ENCODE assay signal across 2 cellular contexts in the genomic region with DNA sequence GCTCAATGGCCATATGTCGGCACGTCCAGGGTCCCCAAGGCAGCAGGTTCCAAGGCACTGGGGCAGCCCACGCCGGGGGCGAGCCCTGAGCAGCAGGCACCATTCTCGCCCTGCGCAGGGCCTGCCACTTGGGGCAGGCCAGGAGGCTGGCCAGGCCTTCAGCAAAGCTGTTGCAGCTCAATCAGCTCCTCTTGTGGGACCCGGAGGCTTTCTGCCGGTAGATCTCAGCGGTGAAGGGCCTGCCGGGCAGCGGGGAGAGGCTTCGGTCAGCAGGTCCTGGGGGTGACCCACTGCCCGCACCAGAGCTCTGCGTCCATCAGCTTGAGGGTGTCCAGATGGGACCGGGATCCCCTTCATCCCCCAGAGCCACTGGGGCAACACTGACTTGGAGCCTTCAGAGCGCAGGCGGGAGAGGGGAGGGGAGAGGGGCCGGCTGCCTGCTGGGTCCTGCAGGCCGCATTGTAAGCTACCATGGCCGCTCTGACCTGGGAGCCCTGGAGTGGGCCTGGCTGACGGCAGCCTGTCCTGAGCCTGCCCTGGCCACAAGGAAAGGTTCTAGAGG.
TF ChIP-seq lines count a peak whose summit lies in the region.

No MANE protein-coding gene starts in this region.

TF ChIP-seq in A549, 52 proteins besides CTCF, POLR2A, EP300 and RAD21 (continued from another document):
- TF ChIP-seq, protein P1, sequence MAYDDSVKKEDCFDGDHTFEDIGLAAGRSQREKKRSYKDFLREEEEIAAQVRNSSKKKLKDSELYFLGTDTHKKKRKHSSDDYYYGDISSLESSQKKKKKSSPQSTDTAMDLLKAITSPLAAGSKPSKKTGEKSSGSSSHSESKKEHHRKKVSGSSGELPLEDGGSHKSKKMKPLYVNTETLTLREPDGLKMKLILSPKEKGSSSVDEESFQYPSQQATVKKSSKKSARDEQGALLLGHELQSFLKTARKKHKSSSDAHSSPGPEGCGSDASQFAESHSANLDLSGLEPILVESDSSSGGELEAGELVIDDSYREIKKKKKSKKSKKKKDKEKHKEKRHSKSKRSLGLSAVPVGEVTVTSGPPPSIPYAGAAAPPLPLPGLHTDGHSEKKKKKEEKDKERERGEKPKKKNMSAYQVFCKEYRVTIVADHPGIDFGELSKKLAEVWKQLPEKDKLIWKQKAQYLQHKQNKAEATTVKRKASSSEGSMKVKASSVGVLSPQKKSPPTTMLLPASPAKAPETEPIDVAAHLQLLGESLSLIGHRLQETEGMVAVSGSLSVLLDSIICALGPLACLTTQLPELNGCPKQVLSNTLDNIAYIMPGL (CRISPR knock-in tag; IDR thresholded peaks at IDR 0.05; ENCODE audit: borderline replicate concordance) = no peak
- TF ChIP-seq FOSL2 (IDR thresholded peaks at IDR 0.05) (no peak), FOSL2 (CRISPR knock-in tag; IDR thresholded peaks at IDR 0.05) (no peak), CBX8 (IDR thresholded peaks at IDR 0.05) (no peak), ZSCAN20 (CRISPR knock-in tag; IDR thresholded peaks at IDR 0.05) (no peak), RCOR1 (IDR thresholded peaks at IDR 0.05; ENCODE audit: low read depth, low read length) (no peak), FOSB (CRISPR knock-in tag; IDR thresholded peaks at IDR 0.05) (no peak), ZNF302 (CRISPR knock-in tag; IDR thresholded peaks at IDR 0.05) (no peak)
- TF ChIP-seq, protein P2, sequence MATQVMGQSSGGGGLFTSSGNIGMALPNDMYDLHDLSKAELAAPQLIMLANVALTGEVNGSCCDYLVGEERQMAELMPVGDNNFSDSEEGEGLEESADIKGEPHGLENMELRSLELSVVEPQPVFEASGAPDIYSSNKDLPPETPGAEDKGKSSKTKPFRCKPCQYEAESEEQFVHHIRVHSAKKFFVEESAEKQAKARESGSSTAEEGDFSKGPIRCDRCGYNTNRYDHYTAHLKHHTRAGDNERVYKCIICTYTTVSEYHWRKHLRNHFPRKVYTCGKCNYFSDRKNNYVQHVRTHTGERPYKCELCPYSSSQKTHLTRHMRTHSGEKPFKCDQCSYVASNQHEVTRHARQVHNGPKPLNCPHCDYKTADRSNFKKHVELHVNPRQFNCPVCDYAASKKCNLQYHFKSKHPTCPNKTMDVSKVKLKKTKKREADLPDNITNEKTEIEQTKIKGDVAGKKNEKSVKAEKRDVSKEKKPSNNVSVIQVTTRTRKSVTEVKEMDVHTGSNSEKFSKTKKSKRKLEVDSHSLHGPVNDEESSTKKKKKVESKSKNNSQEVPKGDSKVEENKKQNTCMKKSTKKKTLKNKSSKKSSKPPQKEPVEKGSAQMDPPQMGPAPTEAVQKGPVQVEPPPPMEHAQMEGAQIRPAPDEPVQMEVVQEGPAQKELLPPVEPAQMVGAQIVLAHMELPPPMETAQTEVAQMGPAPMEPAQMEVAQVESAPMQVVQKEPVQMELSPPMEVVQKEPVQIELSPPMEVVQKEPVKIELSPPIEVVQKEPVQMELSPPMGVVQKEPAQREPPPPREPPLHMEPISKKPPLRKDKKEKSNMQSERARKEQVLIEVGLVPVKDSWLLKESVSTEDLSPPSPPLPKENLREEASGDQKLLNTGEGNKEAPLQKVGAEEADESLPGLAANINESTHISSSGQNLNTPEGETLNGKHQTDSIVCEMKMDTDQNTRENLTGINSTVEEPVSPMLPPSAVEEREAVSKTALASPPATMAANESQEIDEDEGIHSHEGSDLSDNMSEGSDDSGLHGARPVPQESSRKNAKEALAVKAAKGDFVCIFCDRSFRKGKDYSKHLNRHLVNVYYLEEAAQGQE (IDR thresholded peaks at IDR 0.05) = no peak

TF ChIP-seq in GM23338, 12 proteins besides CTCF, POLR2A, EP300 and RAD21 (continued from another document):
- TF ChIP-seq, protein P3, sequence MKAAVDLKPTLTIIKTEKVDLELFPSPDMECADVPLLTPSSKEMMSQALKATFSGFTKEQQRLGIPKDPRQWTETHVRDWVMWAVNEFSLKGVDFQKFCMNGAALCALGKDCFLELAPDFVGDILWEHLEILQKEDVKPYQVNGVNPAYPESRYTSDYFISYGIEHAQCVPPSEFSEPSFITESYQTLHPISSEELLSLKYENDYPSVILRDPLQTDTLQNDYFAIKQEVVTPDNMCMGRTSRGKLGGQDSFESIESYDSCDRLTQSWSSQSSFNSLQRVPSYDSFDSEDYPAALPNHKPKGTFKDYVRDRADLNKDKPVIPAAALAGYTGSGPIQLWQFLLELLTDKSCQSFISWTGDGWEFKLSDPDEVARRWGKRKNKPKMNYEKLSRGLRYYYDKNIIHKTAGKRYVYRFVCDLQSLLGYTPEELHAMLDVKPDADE (IDR thresholded peaks at IDR 0.05) = no peak
- TF ChIP-seq, protein P4, sequence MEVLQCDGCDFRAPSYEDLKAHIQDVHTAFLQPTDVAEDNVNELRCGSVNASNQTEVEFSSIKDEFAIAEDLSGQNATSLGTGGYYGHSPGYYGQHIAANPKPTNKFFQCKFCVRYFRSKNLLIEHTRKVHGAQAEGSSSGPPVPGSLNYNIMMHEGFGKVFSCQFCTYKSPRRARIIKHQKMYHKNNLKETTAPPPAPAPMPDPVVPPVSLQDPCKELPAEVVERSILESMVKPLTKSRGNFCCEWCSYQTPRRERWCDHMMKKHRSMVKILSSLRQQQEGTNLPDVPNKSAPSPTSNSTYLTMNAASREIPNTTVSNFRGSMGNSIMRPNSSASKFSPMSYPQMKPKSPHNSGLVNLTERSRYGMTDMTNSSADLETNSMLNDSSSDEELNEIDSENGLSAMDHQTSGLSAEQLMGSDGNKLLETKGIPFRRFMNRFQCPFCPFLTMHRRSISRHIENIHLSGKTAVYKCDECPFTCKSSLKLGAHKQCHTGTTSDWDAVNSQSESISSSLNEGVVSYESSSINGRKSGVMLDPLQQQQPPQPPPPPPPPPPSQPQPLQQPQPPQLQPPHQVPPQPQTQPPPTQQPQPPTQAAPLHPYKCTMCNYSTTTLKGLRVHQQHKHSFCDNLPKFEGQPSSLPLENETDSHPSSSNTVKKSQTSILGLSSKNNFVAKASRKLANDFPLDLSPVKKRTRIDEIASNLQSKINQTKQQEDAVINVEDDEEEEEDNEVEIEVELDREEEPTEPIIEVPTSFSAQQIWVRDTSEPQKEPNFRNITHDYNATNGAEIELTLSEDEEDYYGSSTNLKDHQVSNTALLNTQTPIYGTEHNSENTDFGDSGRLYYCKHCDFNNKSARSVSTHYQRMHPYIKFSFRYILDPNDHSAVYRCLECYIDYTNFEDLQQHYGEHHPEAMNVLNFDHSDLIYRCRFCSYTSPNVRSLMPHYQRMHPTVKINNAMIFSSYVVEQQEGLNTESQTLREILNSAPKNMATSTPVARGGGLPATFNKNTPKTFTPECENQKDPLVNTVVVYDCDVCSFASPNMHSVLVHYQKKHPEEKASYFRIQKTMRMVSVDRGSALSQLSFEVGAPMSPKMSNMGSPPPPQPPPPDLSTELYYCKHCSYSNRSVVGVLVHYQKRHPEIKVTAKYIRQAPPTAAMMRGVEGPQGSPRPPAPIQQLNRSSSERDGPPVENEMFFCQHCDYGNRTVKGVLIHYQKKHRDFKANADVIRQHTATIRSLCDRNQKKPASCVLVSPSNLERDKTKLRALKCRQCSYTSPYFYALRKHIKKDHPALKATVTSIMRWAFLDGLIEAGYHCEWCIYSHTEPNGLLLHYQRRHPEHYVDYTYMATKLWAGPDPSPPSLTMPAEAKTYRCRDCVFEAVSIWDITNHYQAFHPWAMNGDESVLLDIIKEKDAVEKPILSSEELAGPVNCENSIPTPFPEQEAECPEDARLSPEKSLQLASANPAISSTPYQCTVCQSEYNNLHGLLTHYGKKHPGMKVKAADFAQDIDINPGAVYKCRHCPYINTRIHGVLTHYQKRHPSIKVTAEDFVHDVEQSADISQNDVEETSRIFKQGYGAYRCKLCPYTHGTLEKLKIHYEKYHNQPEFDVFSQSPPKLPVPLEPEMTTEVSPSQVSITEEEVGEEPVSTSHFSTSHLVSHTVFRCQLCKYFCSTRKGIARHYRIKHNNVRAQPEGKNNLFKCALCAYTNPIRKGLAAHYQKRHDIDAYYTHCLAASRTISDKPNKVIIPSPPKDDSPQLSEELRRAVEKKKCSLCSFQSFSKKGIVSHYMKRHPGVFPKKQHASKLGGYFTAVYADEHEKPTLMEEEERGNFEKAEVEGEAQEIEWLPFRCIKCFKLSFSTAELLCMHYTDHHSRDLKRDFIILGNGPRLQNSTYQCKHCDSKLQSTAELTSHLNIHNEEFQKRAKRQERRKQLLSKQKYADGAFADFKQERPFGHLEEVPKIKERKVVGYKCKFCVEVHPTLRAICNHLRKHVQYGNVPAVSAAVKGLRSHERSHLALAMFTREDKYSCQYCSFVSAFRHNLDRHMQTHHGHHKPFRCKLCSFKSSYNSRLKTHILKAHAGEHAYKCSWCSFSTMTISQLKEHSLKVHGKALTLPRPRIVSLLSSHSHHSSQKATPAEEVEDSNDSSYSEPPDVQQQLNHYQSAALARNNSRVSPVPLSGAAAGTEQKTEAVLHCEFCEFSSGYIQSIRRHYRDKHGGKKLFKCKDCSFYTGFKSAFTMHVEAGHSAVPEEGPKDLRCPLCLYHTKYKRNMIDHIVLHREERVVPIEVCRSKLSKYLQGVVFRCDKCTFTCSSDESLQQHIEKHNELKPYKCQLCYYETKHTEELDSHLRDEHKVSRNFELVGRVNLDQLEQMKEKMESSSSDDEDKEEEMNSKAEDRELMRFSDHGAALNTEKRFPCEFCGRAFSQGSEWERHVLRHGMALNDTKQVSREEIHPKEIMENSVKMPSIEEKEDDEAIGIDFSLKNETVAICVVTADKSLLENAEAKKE (CRISPR knock-in tag; IDR thresholded peaks at IDR 0.05) = no peak
- no peak for TF ChIP-seq EZH2phosphoT487 (IDR thresholded peaks at IDR 0.05; ENCODE audit: unreplicated experiment)
- no peak for TF ChIP-seq POLR2AphosphoS5 (IDR thresholded peaks at IDR 0.05; ENCODE audit: low read depth)
- no peak for TF ChIP-seq ZNF114 (CRISPR knock-in tag; IDR thresholded peaks at IDR 0.05)
- TF ChIP-seq JUNB (IDR thresholded peaks at IDR 0.05; ENCODE audit: unreplicated experiment) = no peak
TF ChIP-seq in GM23338: peak in this region for 0.
